ENCODE assay signal across 24 cellular contexts in the genomic region with DNA sequence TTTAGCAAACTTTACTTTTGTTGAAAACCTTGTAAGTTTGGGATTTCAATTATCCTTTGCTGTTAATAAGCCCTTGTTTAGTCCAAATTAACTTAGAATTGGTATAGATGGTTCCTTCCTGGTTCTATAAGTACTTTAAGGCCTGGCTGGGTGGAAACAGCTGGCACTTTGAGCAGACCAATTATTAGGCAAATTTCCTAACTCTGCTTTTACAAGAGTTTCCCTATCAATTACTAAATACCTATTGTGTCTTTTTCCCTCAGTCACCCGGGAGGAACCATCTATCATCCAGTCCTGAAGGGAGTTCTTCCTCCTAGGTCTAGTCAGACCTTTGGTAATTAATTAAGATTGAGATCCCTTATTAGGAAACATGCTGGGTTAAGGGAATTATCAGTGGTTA.
"Had no signal": no experiment of that assay in that cellular context is flagged by ENCODE, and none has a peak within 500 bp of the region (broad histone marks: within the 10 kb centered on the region; RNA-seq: fewer than 3 reads in every experiment).

No MANE protein-coding gene starts in this region.

- H3K36me3 ChIP-seq: gastroesophageal sphincter, right lobe of liver, WERI-Rb-1 had no signal

- H3K9me3 ChIP-seq: right lobe of liver had no signal

- H3K9me3 Mint-ChIP-seq: stimulated activated naive CD8-positive, alpha-beta T cell treated with anti-CD3 and anti-CD28 coated beads, Interleukin-15, Interleukin-2, amounts not matched to agents 100 ng/mL and 50 ng/mL, for 24 hours had no signal

- FAIRE-seq: keratinocyte had no signal

- H3K27ac Mint-ChIP-seq: activated CD8-positive, alpha-beta T cell treated with anti-CD3 and anti-CD28 coated beads, Interleukin-2, amount 10 ng/mL, durations not matched to agents 7 days and 5 days; activated naive CD8-positive, alpha-beta T cell treated with anti-CD3 and anti-CD28 coated beads, Interleukin-2, amount 50 U/mL, for 24 hours; activated T-helper 1 cell treated with anti-CD3 and anti-CD28 coated beads, Interleukin-12 subunit alpha, Interleukin-12 subunit beta, Interleukin-2, Interleukin-4 antibody, amounts not matched to agents 30 ng/mL and 10 ng/mL and 1 ng/mL, durations not matched to agents 14 hours and 24 hours and 36 hours; memory B cell; nephron; stimulated activated naive CD8-positive, alpha-beta T cell treated with anti-CD3 and anti-CD28 coated beads, Interleukin-15, Interleukin-2, amounts not matched to agents 100 ng/mL and 50 ng/mL, for 24 hours had no signal

- H3K4me1 Mint-ChIP-seq: activated naive CD8-positive, alpha-beta T cell treated with anti-CD3 and anti-CD28 coated beads, Interleukin-2, amount 50 U/mL, for 24 hours had no signal

- H3K4me3 ChIP-seq: coronary artery, gastroesophageal sphincter, right lobe of liver, skin epidermis, tibial nerve had no signal

- DNase-seq: activated CD4-positive, alpha-beta T cell treated with anti-CD3 and anti-CD28 coated beads for 1 hour; activated CD4-positive, alpha-beta T cell treated with anti-CD3 and anti-CD28 coated beads, Interleukin-2, amount 50 U/mL, for 1 hour; activated CD8-positive, alpha-beta T cell treated with anti-CD3 and anti-CD28 coated beads, Interleukin-2, amount 10 ng/mL, durations not matched to agents 7 days and 5 days; activated gamma-delta T cell; activated naive CD4-positive, alpha-beta T cell treated with anti-CD3 and anti-CD28 coated beads, Interleukin-2, amount 50 U/mL, for 16 hours; activated naive CD8-positive, alpha-beta T cell treated with anti-CD3 and anti-CD28 coated beads, Interleukin-2, amount 50 U/mL, for 24 hours; cerebellar nuclear complex; head of caudate nucleus; hypothalamus; left colon; nucleus accumbens; right lobe of liver; stimulated activated CD4-positive, alpha-beta T cell treated with anti-CD3 and anti-CD28 coated beads, Interleukin-1b, Interleukin-23, amount 100 ng/mL, for 48 hours; WERI-Rb-1 had no signal

- H3K27me3 ChIP-seq: gastroesophageal sphincter, right lobe of liver, tibial nerve had no signal

- ATAC-seq: activated CD8-positive, alpha-beta T cell treated with anti-CD3 and anti-CD28 coated beads, Interleukin-2, amount 10 ng/mL, durations not matched to agents 7 days and 5 days; activated naive CD8-positive, alpha-beta T cell treated with anti-CD3 and anti-CD28 coated beads, Interleukin-2, amount 50 U/mL, for 24 hours; gastroesophageal sphincter; left colon; right lobe of liver had no signal

- H3K27me3 Mint-ChIP-seq: activated naive CD8-positive, alpha-beta T cell treated with anti-CD3 and anti-CD28 coated beads, Interleukin-2, amount 50 U/mL, for 24 hours; memory B cell; stimulated activated naive CD8-positive, alpha-beta T cell treated with anti-CD3 and anti-CD28 coated beads, Interleukin-15, Interleukin-2, amounts not matched to agents 100 ng/mL and 50 ng/mL, for 24 hours had no signal

- H3K4me3 Mint-ChIP-seq: activated CD8-positive, alpha-beta T cell treated with anti-CD3 and anti-CD28 coated beads, Interleukin-2, amount 10 ng/mL, durations not matched to agents 7 days and 5 days; activated naive CD8-positive, alpha-beta T cell treated with anti-CD3 and anti-CD28 coated beads, Interleukin-2, amount 50 U/mL, for 24 hours; activated T-helper 1 cell treated with anti-CD3 and anti-CD28 coated beads, Interleukin-12 subunit alpha, Interleukin-12 subunit beta, Interleukin-2, Interleukin-4 antibody, amounts not matched to agents 30 ng/mL and 10 ng/mL and 1 ng/mL, durations not matched to agents 14 hours and 24 hours and 36 hours; memory B cell; nephron; stimulated activated naive CD8-positive, alpha-beta T cell treated with anti-CD3 and anti-CD28 coated beads, Interleukin-15, Interleukin-2, amounts not matched to agents 100 ng/mL and 50 ng/mL, for 24 hours had no signal

- H3K27ac ChIP-seq: coronary artery, epithelial cell of prostate, gastroesophageal sphincter, right lobe of liver, skin epidermis, tibial nerve, WERI-Rb-1 had no signal
